8 cellular contexts compared by ENCODE assay signal in the genomic region with DNA sequence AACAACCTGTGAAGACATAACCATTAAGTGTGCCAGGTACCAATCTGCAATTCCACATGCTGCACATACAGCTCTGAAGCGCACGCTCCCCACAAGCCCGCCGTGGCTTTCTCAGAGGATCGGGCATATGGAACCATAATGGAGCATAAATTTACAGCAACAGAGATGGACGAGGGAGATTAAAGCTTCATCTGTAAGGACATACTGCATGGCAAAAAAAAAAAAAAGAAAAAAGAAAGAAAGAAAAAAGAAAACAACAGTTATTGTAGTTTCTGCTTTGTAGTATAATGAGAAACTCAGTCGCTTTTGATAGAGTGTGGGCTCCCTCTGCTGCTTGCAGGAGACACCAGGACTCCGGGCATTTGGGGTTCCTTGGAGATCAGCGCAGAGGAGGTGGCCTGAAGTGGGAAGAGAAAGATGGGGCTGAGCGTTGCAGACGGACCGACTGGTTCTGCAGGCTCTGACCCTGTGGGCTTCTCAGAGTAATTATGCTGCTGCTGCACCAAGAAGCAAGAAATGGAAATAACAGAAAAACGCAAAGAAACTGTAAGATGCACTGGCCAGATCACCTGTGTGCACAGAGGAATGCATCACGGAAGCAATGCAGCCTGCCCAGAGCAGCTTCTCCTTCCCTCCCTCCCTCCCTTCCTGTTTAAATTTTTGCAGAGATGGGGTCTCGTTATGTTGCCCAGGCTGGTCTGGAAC. TPM values are rescaled to one million over a fixed set of nuclear protein-coding genes. Genes with fewer than 3 reads are reported as not detected.
DNase-seq lines count a peak whose midpoint lies in the region; ATAC-seq and TF ChIP-seq lines count a peak whose summit lies in the region.

No MANE protein-coding gene starts in this region.

- H3K4me3 Mint-ChIP-seq in T-helper 2 cell treated with Interferon-gamma antibody and Interleukin-4, amounts not matched to agents 5 μg/mL and 100 μg/mL, for 36 hours = peak overlapping the region; percentile 5

- H3K36me3 ChIP-seq in GM06990 (ENCODE audit: control insufficient read depth, insufficient read depth, low read length) = no peaks in the 10 kb centered on the region
- no peaks in the 10 kb centered on the region for H3K36me3 ChIP-seq in kidney epithelial cell (ENCODE audit: control insufficient read depth, insufficient read depth, low read length)

- DNase-seq in GM06990 (ENCODE audit: extremely low read depth, insufficient read length) = no peak
- DNase-seq in NCI-H146 treated with DMSO at 0.1 percent for 48 hours (lab: John Stamatoyannopoulos, UW; ENCODE audit: unreplicated experiment) = peak; percentile 49
- DNase-seq in T-helper 2 cell treated with Interferon-gamma antibody and Interleukin-4, amounts not matched to agents 5 μg/mL and 100 μg/mL, for 36 hours (ENCODE audit: low spot score) = peak; percentile 29
- DNase-seq in caudate nucleus (lab: John Stamatoyannopoulos, UW) = peak in 46 of 61 donors; percentile 2 to 67 (median 17)
- DNase-seq in kidney epithelial cell (ENCODE audit: low read depth) = no peak
- peak; percentile 20 to 21 for DNase-seq in stimulated activated CD4-positive, alpha-beta T cell treated with anti-CD3 and anti-CD28 coated beads, Interleukin-4, amount 100 ng/mL, for 48 hours (ENCODE audit: low read depth in 2 of 2)

- H3K4me3 ChIP-seq in GM06990 (replicated peaks; ENCODE audit: low read depth, low read length) (no peak overlapping the region), kidney epithelial cell (ENCODE audit: low read depth, low read length) (no peak overlapping the region)

- H3K4me1 Mint-ChIP-seq in T-helper 2 cell treated with Interferon-gamma antibody and Interleukin-4, amounts not matched to agents 5 μg/mL and 100 μg/mL, for 36 hours (ENCODE audit: low read depth) = peaks cover 9% of the 10 kb centered on the region

- peak; percentile 79 for TF ChIP-seq CTCF in 22Rv1 (IDR thresholded peaks at IDR 0.05)
- peak; percentile 74 for TF ChIP-seq CTCF in GM06990 (IDR thresholded peaks at IDR 0.05; ENCODE audit: insufficient read depth, low read length, poor library complexity, severe bottlenecking)
- peak; percentile 65 for TF ChIP-seq CTCF in kidney epithelial cell (IDR thresholded peaks at IDR 0.05; ENCODE audit: insufficient read depth, low read length, poor library complexity, severe bottlenecking)

- peaks cover 13% of the 10 kb centered on the region for H3K27me3 Mint-ChIP-seq in T-helper 2 cell treated with Interferon-gamma antibody and Interleukin-4, amounts not matched to agents 5 μg/mL and 100 μg/mL, for 36 hours (ENCODE audit: low read depth)

- no peak overlapping the region for H3K27ac Mint-ChIP-seq in T-helper 2 cell treated with Interferon-gamma antibody and Interleukin-4, amounts not matched to agents 5 μg/mL and 100 μg/mL, for 36 hours

- H3K27me3 ChIP-seq in GM06990 (replicated peaks; ENCODE audit: control insufficient read depth, insufficient read depth, low read length) = no peaks in the 10 kb centered on the region; the same call in 1 of the 2 replicates
- peaks cover 4% of the 10 kb centered on the region for H3K27me3 ChIP-seq in kidney epithelial cell (ENCODE audit: control insufficient read depth, insufficient read depth, low read length)

- ATAC-seq in HG02642 (IDR thresholded peaks at IDR 0.05; ENCODE audit: poor library complexity, unreplicated experiment) = no peak

- no peaks in the 10 kb centered on the region for H3K9me3 Mint-ChIP-seq in T-helper 2 cell treated with Interferon-gamma antibody and Interleukin-4, amounts not matched to agents 5 μg/mL and 100 μg/mL, for 36 hours

- H3K36me3 Mint-ChIP-seq in T-helper 2 cell treated with Interferon-gamma antibody and Interleukin-4, amounts not matched to agents 5 μg/mL and 100 μg/mL, for 36 hours (ENCODE audit: low read depth) = no peaks in the 10 kb centered on the region

- H3K27ac ChIP-seq in 22Rv1 (no peak overlapping the region), caudate nucleus (ENCODE audit: low read depth, low read length) (no peak overlapping the region)

RNA-seq across cellular contexts. Expression of a gene that starts 10.8 kb away (rescaled TPM):
- 192 and 246 TPM in 2 replicates for total RNA-seq in kidney epithelial cell

Comparison
In these comparisons a context has a peak if more than half of its experiments do, and no peak if none do; other contexts are left out.
1. DNase-seq: peak in NCI-H146 treated with DMSO at 0.1 percent for 48 hours (single experiment), T-helper 2 cell treated with Interferon-gamma antibody and Interleukin-4, amounts not matched to agents 5 μg/mL and 100 μg/mL, for 36 hours (single experiment), caudate nucleus (46 of 61) and stimulated activated CD4-positive, alpha-beta T cell treated with anti-CD3 and anti-CD28 coated beads, Interleukin-4, amount 100 ng/mL, for 48 hours (2 of 2); none in GM06990 (single experiment) and kidney epithelial cell (single experiment).
2. Peak in every context shown above with its lines, with median percentiles within 50 percentile points of each other: CTCF ChIP-seq.